29 cellular contexts compared by ENCODE assay signal in the genomic region with DNA sequence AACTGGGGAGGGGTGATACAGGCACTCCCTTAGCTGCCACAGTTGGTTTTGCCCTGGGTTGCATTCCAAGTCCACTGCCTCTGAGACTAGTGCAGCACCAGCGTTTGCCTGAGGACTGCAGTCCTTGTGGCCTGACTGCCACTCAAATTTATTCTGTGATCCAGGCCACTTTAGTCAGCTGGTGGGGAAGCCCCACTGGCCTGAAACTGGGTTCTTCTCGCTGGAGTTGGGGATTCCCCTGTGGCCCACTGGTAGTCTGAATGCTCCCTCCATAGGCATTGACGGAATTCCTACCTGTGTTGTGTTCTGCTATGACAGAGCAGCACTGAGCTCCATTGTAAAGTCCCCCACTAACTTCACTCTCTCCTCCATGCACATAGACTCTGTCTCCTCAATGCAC.
A peak's percentile ranks its signal among the peaks of the same experiment; 100 is the strongest.
DNase-seq lines count a peak whose midpoint lies in the region; ATAC-seq and TF ChIP-seq lines count a peak whose summit lies in the region.
"Had no signal": no experiment of that assay in that cellular context is flagged by ENCODE, and none has a peak within 500 bp of the region (broad histone marks: within the 10 kb centered on the region; RNA-seq: fewer than 3 reads in every experiment).

No MANE protein-coding gene starts in this region.

- peaks cover 4% of the 10 kb centered on the region for H3K9me3 Mint-ChIP-seq in endothelial cell (ENCODE audit: unreplicated experiment)

- no peaks in the 10 kb centered on the region for H3K27me3 ChIP-seq in Karpas-422 (ENCODE audit: low read length)
- H3K27me3 ChIP-seq: breast epithelium had no signal

- no peak overlapping the region for H3K4me2 ChIP-seq in Karpas-422 (ENCODE audit: low read depth, low read length, poor library complexity, severe bottlenecking)

- H3K36me3 Mint-ChIP-seq in endothelial cell (ENCODE audit: low read depth, unreplicated experiment): peaks cover 11% of the 10 kb centered on the region
- H3K36me3 Mint-ChIP-seq: activated naive CD8-positive, alpha-beta T cell; CD8-positive, alpha-beta T cell had no signal

- peaks cover 2% of the 10 kb centered on the region for H3K27me3 Mint-ChIP-seq in endothelial cell (ENCODE audit: unreplicated experiment)
- H3K27me3 Mint-ChIP-seq: activated naive CD8-positive, alpha-beta T cell; B cell had no signal

- H2AFZ ChIP-seq in Karpas-422 (ENCODE audit: low read length): no peak overlapping the region

- peaks cover 3% of the 10 kb centered on the region; the same call in 1 of the 2 replicates for H3K9me3 ChIP-seq in Karpas-422 (ENCODE audit: low read length)

- DNase-seq in GM20000 (ENCODE audit: low spot score) (peak; percentile 15), endothelial cell (ENCODE audit: low spot score) (no peak), HCEC 1CT (no peak), Karpas-422 (no peak), RKO (ENCODE audit: low spot score) (no peak)
- DNase-seq: ACHN; activated CD4-positive, alpha-beta T cell treated with anti-CD3 and anti-CD28 coated beads for 36 hours; activated CD8-positive, alpha-beta T cell treated with anti-CD3 and anti-CD28 coated beads, Interleukin-2, amount 10 ng/mL, durations not matched to agents 7 days and 5 days; activated effector memory CD4-positive, alpha-beta T cell treated with Interleukin-2 at 50 U/mL for 16 hours; CD8-positive, alpha-beta T cell; effector CD8-positive, alpha-beta T cell; EL; mesenchymal stem cell; NCI-H1048; NCI-H1694; nephron progenitor cell; SHP77 treated with DMSO at 0.1 percent for 48 hours; stimulated activated CD4-positive, alpha-beta T cell treated with anti-CD3 and anti-CD28 coated beads, Interleukin-4, amount 100 ng/mL, for 24 hours; T-helper 9 cell; trophoblast cell had no signal

- no peaks in the 10 kb centered on the region for H3K4me1 ChIP-seq in Karpas-422 (ENCODE audit: low read length)
- H3K4me1 ChIP-seq: breast epithelium had no signal

- no peak overlapping the region for H3K4me3 ChIP-seq in Karpas-422 (ENCODE audit: low read length)
- H3K4me3 ChIP-seq: breast epithelium had no signal

- no peaks in the 10 kb centered on the region for H3K4me1 Mint-ChIP-seq in endothelial cell (ENCODE audit: unreplicated experiment)
- H3K4me1 Mint-ChIP-seq: activated CD4-positive, alpha-beta T cell treated with anti-CD3 and anti-CD28 coated beads for 36 hours; B cell had no signal

- no peaks in the 10 kb centered on the region for H3K79me2 ChIP-seq in Karpas-422 (ENCODE audit: low read length)

- H3K36me3 ChIP-seq in Karpas-422 (ENCODE audit: insufficient read depth, low read length): no peaks in the 10 kb centered on the region
- H3K36me3 ChIP-seq: breast epithelium had no signal

- TF ChIP-seq CTCF in GM20000 (IDR thresholded peaks at IDR 0.05; ENCODE audit: extremely low read depth, missing control alignments): no peak
- TF ChIP-seq CTCF in endothelial cell (IDR thresholded peaks at IDR 0.05; ENCODE audit: unreplicated experiment): no peak

- no peaks in the 10 kb centered on the region for H4K20me1 ChIP-seq in Karpas-422 (ENCODE audit: insufficient read depth, low read depth, low read length)

- no peaks in the 10 kb centered on the region for H3K9me2 ChIP-seq in Karpas-422 (replicated peaks; ENCODE audit: insufficient read depth, low read length)

- H3K27ac ChIP-seq in Karpas-422 (ENCODE audit: low read length): no peak overlapping the region
- H3K27ac ChIP-seq: breast epithelium, VCaP had no signal

- H3K9ac ChIP-seq in Karpas-422 (ENCODE audit: low read length): no peak overlapping the region

- no peak overlapping the region for H3K27ac Mint-ChIP-seq in endothelial cell (ENCODE audit: unreplicated experiment)
- H3K27ac Mint-ChIP-seq: activated CD4-positive, alpha-beta T cell treated with anti-CD3 and anti-CD28 coated beads for 36 hours; activated CD8-positive, alpha-beta T cell treated with anti-CD3 and anti-CD28 coated beads, Interleukin-2, amount 10 ng/mL, durations not matched to agents 7 days and 5 days; activated naive CD8-positive, alpha-beta T cell; B cell; CD8-positive, alpha-beta T cell; nephron progenitor cell had no signal

- H3K4me3 Mint-ChIP-seq in endothelial cell (ENCODE audit: unreplicated experiment): peak overlapping the region; percentile 7
- H3K4me3 Mint-ChIP-seq: activated CD4-positive, alpha-beta T cell treated with anti-CD3 and anti-CD28 coated beads for 36 hours; activated CD8-positive, alpha-beta T cell treated with anti-CD3 and anti-CD28 coated beads, Interleukin-2, amount 10 ng/mL, durations not matched to agents 7 days and 5 days; activated naive CD8-positive, alpha-beta T cell; B cell; CD8-positive, alpha-beta T cell; nephron progenitor cell had no signal

- ATAC-seq in GM18498 (IDR thresholded peaks at IDR 0.05; ENCODE audit: unreplicated experiment): peak; percentile 54
- ATAC-seq in HG03039 (IDR thresholded peaks at IDR 0.05; ENCODE audit: unreplicated experiment): peak; percentile 53
- no peak for ATAC-seq in GM18867 (IDR thresholded peaks at IDR 0.05; ENCODE audit: unreplicated experiment)
- ATAC-seq: activated CD4-positive, alpha-beta T cell treated with anti-CD3 and anti-CD28 coated beads for 36 hours; activated CD8-positive, alpha-beta T cell treated with anti-CD3 and anti-CD28 coated beads, Interleukin-2, amount 10 ng/mL, durations not matched to agents 7 days and 5 days; CD8-positive, alpha-beta T cell; left lobe of liver; Panc1 had no signal
